In genomic region chr20:17635846-17636245, GRCh38 we compare ENCODE assay signal across 18 cellular contexts. TPM values are rescaled to one million over a fixed set of nuclear protein-coding genes. Genes with fewer than 3 reads are reported as not detected.
DNase-seq lines count a peak whose midpoint lies in the region; ATAC-seq and TF ChIP-seq lines count a peak whose summit lies in the region.
"Had no signal": no experiment of that assay in that cellular context is flagged by ENCODE, and none has a peak within 500 bp of the region (broad histone marks: within the 10 kb centered on the region; RNA-seq: fewer than 3 reads in every experiment).

No MANE protein-coding gene starts in this region.

- no TSS peak for BruUV-seq in Caco-2 (replicated peaks; lab: Mats Ljungman, UMichigan)

- no peak for TF ChIP-seq EP300 in sigmoid colon (IDR thresholded peaks at IDR 0.05)

- no peaks in the 10 kb centered on the region for H3K9me3 Mint-ChIP-seq in Caco-2 (ENCODE audit: unreplicated experiment)
- H3K9me3 Mint-ChIP-seq in activated T-helper 17 cell treated with anti-CD3 and anti-CD28 coated beads, Interleukin-2, amount 50 U/mL, for 72 hours: no peaks in the 10 kb centered on the region
- H3K9me3 Mint-ChIP-seq: CD4-positive, alpha-beta memory T cell; stimulated activated effector memory CD8-positive, alpha-beta T cell treated with anti-CD3 and anti-CD28 coated beads, Interleukin-12 subunit alpha, Interleukin-12 subunit beta, amount 100 ng/mL, for 72 hours had no signal

- no peak for TF ChIP-seq POLR2A in adrenal gland (IDR thresholded peaks at IDR 0.05)
- TF ChIP-seq POLR2A in sigmoid colon (IDR thresholded peaks at IDR 0.05): no peak

- intact Hi-C loops in Caco-2 (cut with micrococcal nuclease; ENCODE audit: unreplicated experiment): no loop called here
- intact Hi-C loops in adrenal gland (cut with DNase I): no loop called here
- intact Hi-C loops in left ventricle myocardium superior (cut with micrococcal nuclease): no loop called here
- intact Hi-C loops in sigmoid colon (cut with DNase I): no loop called here

- H3K4me1 ChIP-seq in Caco-2 (no peaks in the 10 kb centered on the region), adrenal gland (replicated peaks in 1 of 2) (peaks cover 22 to 46% of the 10 kb centered on the region in 2 donors), sigmoid colon (peaks cover 0 to 49% (median 30%) of the 10 kb centered on the region in 4 donors)

- H3K27ac ChIP-seq in adrenal gland: peak overlapping the region in 4 of 5 donors; percentile 8 to 69 (median 42)
- H3K27ac ChIP-seq in sigmoid colon: peak overlapping the region; percentile 36 to 60 (median 43)

- no peak overlapping the region for H3K4me3 ChIP-seq in Caco-2 (ENCODE audit: low read depth, low read length)
- no peak overlapping the region for H3K4me3 ChIP-seq in adrenal gland
- H3K4me3 ChIP-seq in sigmoid colon: no peak overlapping the region
- H3K4me3 ChIP-seq: MG63 had no signal

- H3K36me3 ChIP-seq in Caco-2 (ENCODE audit: control insufficient read depth, insufficient read depth, low read length): peaks cover 29% of the 10 kb centered on the region
- peaks cover 0 to 57% of the 10 kb centered on the region in 2 donors for H3K36me3 ChIP-seq in adrenal gland (replicated peaks in 1 of 2)
- H3K36me3 ChIP-seq in sigmoid colon: peaks cover 10 to 85% (median 36%) of the 10 kb centered on the region in 4 donors

- DNase-seq in Caco-2 (no peak), adrenal gland (peak in 6 of 7 donors; percentile 79 to 87 (median 83)), left ventricle myocardium superior (peak; percentile 64), sigmoid colon (no peak), epidermal melanocyte (ENCODE audit: insufficient read length, low spot score) (no peak), NCI-H526 (lab: John Stamatoyannopoulos, UW) (no peak)
- DNase-seq: activated CD4-positive, alpha-beta T cell treated with anti-CD3 and anti-CD28 coated beads, Interleukin-2, amount 50 U/mL, for 48 hours; activated naive CD4-positive, alpha-beta T cell; foreskin melanocyte; left colon; MG63; NCI-H2171 treated with DMSO at 0.1 percent for 48 hours; stimulated activated CD4-positive, alpha-beta T cell treated with anti-CD3 and anti-CD28 coated beads, Interleukin-2, amount 100 ng/mL, for 24 hours; T-helper 2 cell had no signal

- H3K27me3 ChIP-seq in Caco-2 (replicated peaks; ENCODE audit: control insufficient read depth, insufficient read depth, low read length) (no peaks in the 10 kb centered on the region), adrenal gland (no peaks in the 10 kb centered on the region), sigmoid colon (no peaks in the 10 kb centered on the region)
- H3K27me3 ChIP-seq: MG63 had no signal

- peak overlapping the region; percentile 71 for H3K27ac Mint-ChIP-seq in Caco-2 (ENCODE audit: unreplicated experiment)
- H3K27ac Mint-ChIP-seq in activated T-helper 17 cell treated with anti-CD3 and anti-CD28 coated beads, Interleukin-2, amount 50 U/mL, for 72 hours: no peak overlapping the region
- H3K27ac Mint-ChIP-seq: stimulated activated effector memory CD8-positive, alpha-beta T cell treated with anti-CD3 and anti-CD28 coated beads, Interleukin-12 subunit alpha, Interleukin-12 subunit beta, amount 100 ng/mL, for 72 hours had no signal

- CTCF ChIA-PET in Caco-2 (lab: Charles Lee): no interaction called here

- TF ChIP-seq CTCF in Caco-2 (IDR thresholded peaks at IDR 0.05; ENCODE audit: insufficient read depth in 1 of 2, low read depth in 1 of 2, low read length in 1 of 2, severe bottlenecking in 1 of 2, unreplicated experiment in 1 of 2) (no peak), adrenal gland (IDR thresholded peaks at IDR 0.05) (no peak), sigmoid colon (IDR thresholded peaks at IDR 0.05) (no peak)

- no peak overlapping the region for H3K4me3 Mint-ChIP-seq in Caco-2 (ENCODE audit: unreplicated experiment)
- no peak overlapping the region for H3K4me3 Mint-ChIP-seq in activated T-helper 17 cell treated with anti-CD3 and anti-CD28 coated beads, Interleukin-2, amount 50 U/mL, for 72 hours
- H3K4me3 Mint-ChIP-seq: CD4-positive, alpha-beta memory T cell; stimulated activated effector memory CD8-positive, alpha-beta T cell treated with anti-CD3 and anti-CD28 coated beads, Interleukin-12 subunit alpha, Interleukin-12 subunit beta, amount 100 ng/mL, for 72 hours had no signal

- H3K27me3 Mint-ChIP-seq in Caco-2 (ENCODE audit: insufficient read depth, unreplicated experiment): no peaks in the 10 kb centered on the region
- no peaks in the 10 kb centered on the region for H3K27me3 Mint-ChIP-seq in activated T-helper 17 cell treated with anti-CD3 and anti-CD28 coated beads, Interleukin-2, amount 50 U/mL, for 72 hours
- H3K27me3 Mint-ChIP-seq: CD4-positive, alpha-beta memory T cell had no signal

- H3K9me3 ChIP-seq in Caco-2 (no peaks in the 10 kb centered on the region), adrenal gland (replicated peaks in 1 of 3) (no peaks in the 10 kb centered on the region), sigmoid colon (no peaks in the 10 kb centered on the region)
- H3K9me3 ChIP-seq: MG63 had no signal

- ATAC-seq in left ventricle myocardium superior (peak; percentile 58), HG02870 (IDR thresholded peaks at IDR 0.05; ENCODE audit: unreplicated experiment) (no peak)
- no peak for ATAC-seq in activated T-helper 17 cell treated with anti-CD3 and anti-CD28 coated beads, Interleukin-2, amount 50 U/mL, for 72 hours (replicated peaks)
- ATAC-seq: left colon; stimulated activated effector memory CD8-positive, alpha-beta T cell treated with anti-CD3 and anti-CD28 coated beads, Interleukin-12 subunit alpha, Interleukin-12 subunit beta, amount 100 ng/mL, for 72 hours had no signal

- peaks cover 99% of the 10 kb centered on the region for H3K36me3 Mint-ChIP-seq in Caco-2 (ENCODE audit: insufficient read depth, unreplicated experiment)
- H3K36me3 Mint-ChIP-seq in activated T-helper 17 cell treated with anti-CD3 and anti-CD28 coated beads, Interleukin-2, amount 50 U/mL, for 72 hours (ENCODE audit: low read depth): peaks cover 13% of the 10 kb centered on the region

- POLR2A ChIA-PET in Caco-2 (lab: Charles Lee): interaction anchor here (0.6 kb wide), 1 partner anchor 949 kb away, joined by 5 read pairs; no protein-coding TSS in a partner anchor

- 21 to 41% (median 25%) methylated on average over 2 to 8 of the region's 8 CpGs for WGBS in adrenal gland, 4 donors
- 71 to 72% methylated on average over 8 of the region's 8 CpGs for WGBS in sigmoid colon, 2 donors

- peaks cover 11% of the 10 kb centered on the region for H3K4me1 Mint-ChIP-seq in Caco-2 (ENCODE audit: low read depth, unreplicated experiment)
- no peaks in the 10 kb centered on the region for H3K4me1 Mint-ChIP-seq in activated T-helper 17 cell treated with anti-CD3 and anti-CD28 coated beads, Interleukin-2, amount 50 U/mL, for 72 hours
- H3K4me1 Mint-ChIP-seq: CD4-positive, alpha-beta memory T cell had no signal

RNA-seq across cellular contexts. Expression of gene RRBP1, which starts 46.2 kb away (rescaled TPM):
- total RNA-seq in Caco-2 (2022): 665 and 758 TPM in 2 replicates
- 100 to 1,000 TPM in 6 of 8 donors, 10 to 100 TPM in 2; 78.0 to 261 (median 131) TPM for total RNA-seq in adrenal gland
- 100 to 1,000 TPM; 107 to 168 (median 125) TPM for polyA plus RNA-seq in adrenal gland
- total RNA-seq in left ventricle myocardium superior: 35.6 TPM
- 10 to 100 TPM; 30.1 to 69.2 (median 38.8) TPM for total RNA-seq in sigmoid colon
- polyA plus RNA-seq in sigmoid colon: 100 to 1,000 TPM in 1 of 3 donors, 10 to 100 TPM in 2; 24.6 to 245 (median 31.4) TPM
- 10 to 100 TPM; 21.6 to 32.5 TPM for total RNA-seq in activated T-helper 17 cell treated with anti-CD3 and anti-CD28 coated beads, Interleukin-2, amount 50 U/mL, for 72 hours

Comparison
In these comparisons a context has a peak if more than half of its experiments do, and no peak if none do; other contexts are left out.
1. DNase-seq: peak in adrenal gland (6 of 7) and left ventricle myocardium superior (single experiment); none in Caco-2 (0 of 2), sigmoid colon (single experiment), epidermal melanocyte (single experiment) and NCI-H526 (0 of 2).